Comparison of ENCODE assay signal across 8 cellular contexts in the genomic region with DNA sequence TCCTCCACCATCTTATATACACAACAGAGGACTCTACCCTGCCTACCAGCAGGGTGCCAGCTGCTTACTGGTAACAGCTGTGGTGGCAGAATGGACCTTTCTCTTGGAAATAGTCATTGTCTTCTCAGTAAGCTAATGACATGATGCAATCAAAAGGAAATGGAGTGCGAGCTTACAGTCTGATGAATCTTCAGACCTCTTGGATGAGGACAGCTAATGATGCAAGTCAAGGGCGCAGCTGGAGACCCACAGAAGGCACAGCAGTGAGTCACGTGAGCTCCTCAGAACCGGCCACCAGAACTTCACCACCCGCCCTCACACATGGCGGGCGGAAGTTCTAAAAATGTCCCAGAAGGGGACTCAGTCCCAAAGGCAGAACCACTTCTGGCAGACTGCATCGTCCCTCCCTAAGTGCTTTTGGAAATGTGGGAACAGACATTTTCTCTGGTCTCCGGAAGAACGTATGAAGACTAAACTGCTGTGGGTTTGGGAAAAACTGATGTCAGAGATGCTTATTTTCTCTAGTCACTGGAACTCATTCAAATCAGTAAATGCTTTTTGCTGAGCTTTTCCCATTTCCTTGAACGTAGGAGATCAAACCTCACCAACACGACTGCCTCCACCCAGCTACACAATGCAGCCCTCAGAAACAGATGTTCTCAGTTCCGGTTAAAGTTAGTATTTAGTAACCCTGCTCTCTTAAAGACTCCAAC.
DNase-seq lines count a peak whose midpoint lies in the region; ATAC-seq and TF ChIP-seq lines count a peak whose summit lies in the region.

No MANE protein-coding gene starts in this region.

- ATAC-seq in lower lobe of right lung (peak; percentile 69 to 90), aorta (ENCODE audit: low FRiP score) (peak; percentile 67), HG03025 (IDR thresholded peaks at IDR 0.05; ENCODE audit: low FRiP score, unreplicated experiment) (no peak)

- H3K27ac ChIP-seq in lower lobe of right lung (peak overlapping the region; percentile 79), aorta (ENCODE audit: low read depth in 1 of 2, low read length in 2 of 2) (no peak overlapping the region)

- no peaks in the 10 kb centered on the region for H4K20me1 ChIP-seq in Loucy (ENCODE audit: insufficient read depth, low read length, poor library complexity, severe bottlenecking)

- WGBS in aorta, 2 donors = 66 to 73% methylated on average over 13 of the region's 13 CpGs

- no peak overlapping the region for H3K4me2 ChIP-seq in Loucy (ENCODE audit: low read depth, low read length, poor library complexity, severe bottlenecking)

- no peaks in the 10 kb centered on the region for H3F3A ChIP-seq in Loucy (ENCODE audit: low read depth)

- H3K4me1 ChIP-seq in Loucy (ENCODE audit: insufficient read depth, low read length, poor library complexity, severe bottlenecking) = peaks cover 5% of the 10 kb centered on the region
- H3K4me1 ChIP-seq in lower lobe of right lung = peaks cover 42% of the 10 kb centered on the region
- no peaks in the 10 kb centered on the region for H3K4me1 ChIP-seq in aorta (ENCODE audit: control insufficient read depth in 1 of 2, insufficient read depth in 2 of 2, low read length in 2 of 2)
- H3K4me1 ChIP-seq in HAP-1 = peaks cover 11% of the 10 kb centered on the region

- H2AFZ ChIP-seq in Loucy (ENCODE audit: low read length) = peak overlapping the region; percentile 78

- H3K9ac ChIP-seq in Loucy (ENCODE audit: low read depth, low read length, poor library complexity, severe bottlenecking) = no peak overlapping the region

- H3K9me3 ChIP-seq in Loucy (ENCODE audit: insufficient read depth, low read depth, low read length) = no peaks in the 10 kb centered on the region
- H3K9me3 ChIP-seq in lower lobe of right lung = no peaks in the 10 kb centered on the region
- no peaks in the 10 kb centered on the region for H3K9me3 ChIP-seq in aorta (ENCODE audit: control insufficient read depth, low read length)
- no peaks in the 10 kb centered on the region for H3K9me3 ChIP-seq in HAP-1

- H3K36me3 ChIP-seq in Loucy (ENCODE audit: insufficient read depth, low read length) (no peaks in the 10 kb centered on the region), lower lobe of right lung (no peaks in the 10 kb centered on the region), aorta (ENCODE audit: control insufficient read depth in 1 of 2, insufficient read depth in 2 of 2, low read length in 1 of 2) (no peaks in the 10 kb centered on the region), HAP-1 (replicated peaks) (no peaks in the 10 kb centered on the region)

- DNase-seq in AG09309 (ENCODE audit: low read depth) (peak; percentile 98), brain pericyte (ENCODE audit: low read depth, low spot score) (peak; percentile 61), lower lobe of right lung (peak; percentile 75), aorta (peak; percentile 71 to 79), HAP-1 (ENCODE audit: low spot score in 2 of 2) (no peak), GM10266 (ENCODE audit: extremely low spot score) (no peak)

- intact Hi-C loops in lower lobe of right lung (cut with DNase I) (no loop called here), aorta (cut with DNase I) (no loop called here)

- no peaks in the 10 kb centered on the region for H3K9me2 ChIP-seq in Loucy (replicated peaks; ENCODE audit: low read depth, low read length)

- H3K4me3 ChIP-seq in AG09309 (ENCODE audit: control insufficient read depth, low read depth, low read length) = peak overlapping the region; percentile 9
- no peak overlapping the region for H3K4me3 ChIP-seq in Loucy (ENCODE audit: low read length, poor library complexity, severe bottlenecking)
- H3K4me3 ChIP-seq in lower lobe of right lung = no peak overlapping the region
- no peak overlapping the region for H3K4me3 ChIP-seq in aorta (ENCODE audit: low read length in 2 of 2)
- no peak overlapping the region for H3K4me3 ChIP-seq in HAP-1

- in situ Hi-C loops in HAP-1 (cut with MboI; ENCODE audit: low sequenced_read_pairs) = no loop called here

- H3K27me3 ChIP-seq in Loucy (ENCODE audit: insufficient read depth, low read length, poor library complexity, severe bottlenecking) (no peaks in the 10 kb centered on the region), lower lobe of right lung (ENCODE audit: low read depth) (no peaks in the 10 kb centered on the region), aorta (ENCODE audit: control insufficient read depth in 1 of 2, insufficient read depth in 2 of 2, low read length in 1 of 2) (no peaks in the 10 kb centered on the region), HAP-1 (ENCODE audit: low read depth) (no peaks in the 10 kb centered on the region)

- TF ChIP-seq CTCF in AG09309 (IDR thresholded peaks at IDR 0.05; ENCODE audit: control insufficient read depth, insufficient read depth, low read depth, low read length, missing control alignments) = no peak
- no peak for TF ChIP-seq CTCF in Loucy (conservative IDR thresholded peaks at IDR 0.05; ENCODE audit: low read length)
- no peak for TF ChIP-seq CTCF in lower lobe of right lung (IDR thresholded peaks at IDR 0.05)
- no peak for TF ChIP-seq CTCF in GM10266 (IDR thresholded peaks at IDR 0.05; ENCODE audit: control insufficient read depth, insufficient read depth, low read depth, missing control alignments)

- H3K79me2 ChIP-seq in Loucy (ENCODE audit: insufficient read depth, low read length) = no peaks in the 10 kb centered on the region

Comparison
In these comparisons a context has a peak if more than half of its experiments do, and no peak if none do; other contexts are left out.
1. DNase-seq: peak in AG09309 (single experiment), brain pericyte (single experiment), lower lobe of right lung (single experiment) and aorta (2 of 2); none in HAP-1 (0 of 2) and GM10266 (single experiment).